Comparison of ENCODE assay signal across 2 cellular contexts in the genomic region with DNA sequence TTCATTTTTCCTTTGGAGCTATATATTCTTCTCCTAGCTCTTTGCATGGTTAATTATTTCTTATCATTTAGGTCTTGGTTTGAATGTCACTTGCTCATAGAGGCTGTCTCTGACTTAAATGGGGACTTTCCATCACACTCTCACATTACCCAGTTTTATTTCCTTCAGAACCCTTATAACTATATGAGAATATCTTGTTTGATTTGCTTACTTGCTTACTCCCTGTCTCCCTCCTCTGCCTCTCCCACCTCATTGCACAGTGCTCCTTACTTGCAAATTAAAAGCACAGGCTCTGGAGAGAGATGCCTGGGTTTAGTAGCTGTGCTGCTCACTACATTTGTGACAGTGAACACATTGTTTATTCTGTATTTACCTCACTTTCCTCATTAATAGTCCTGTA.
TF ChIP-seq lines count a peak whose summit lies in the region.

No MANE protein-coding gene starts in this region.

TF ChIP-seq in HCT116, 20 proteins besides CTCF, POLR2A, EP300 and RAD21 (continued from another document):
- TF ChIP-seq POLR2AphosphoS5 (IDR thresholded peaks at IDR 0.05; ENCODE audit: low read depth, low read length) (no peak), ELF1 (IDR thresholded peaks at IDR 0.05; ENCODE audit: borderline replicate concordance, low read depth) (no peak), SP1 (IDR thresholded peaks at IDR 0.05; ENCODE audit: low read depth) (no peak)
- TF ChIP-seq, protein P1, sequence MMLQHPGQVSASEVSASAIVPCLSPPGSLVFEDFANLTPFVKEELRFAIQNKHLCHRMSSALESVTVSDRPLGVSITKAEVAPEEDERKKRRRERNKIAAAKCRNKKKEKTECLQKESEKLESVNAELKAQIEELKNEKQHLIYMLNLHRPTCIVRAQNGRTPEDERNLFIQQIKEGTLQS (IDR thresholded peaks at IDR 0.05), result no peak

TF ChIP-seq in GM12878, 131 proteins besides CTCF, POLR2A, EP300 and RAD21:
- TF ChIP-seq SREBF2 (IDR thresholded peaks at IDR 0.05; ENCODE audit: low read length) (no peak), YY1 (IDR thresholded peaks at IDR 0.05; ENCODE audit: low read depth, low read length) (no peak), POLR2AphosphoS2 (IDR thresholded peaks at IDR 0.05; ENCODE audit: low read depth, low read length) (no peak), LARP7 (IDR thresholded peaks at IDR 0.05) (no peak), ZNF384 (IDR thresholded peaks at IDR 0.05; ENCODE audit: borderline replicate concordance, low read depth, low read length) (no peak), RAD51 (IDR thresholded peaks at IDR 0.05) (no peak), IRF4 (IDR thresholded peaks at IDR 0.05; ENCODE audit: low read depth, low read length) (no peak), CREB1 (IDR thresholded peaks at IDR 0.05; ENCODE audit: low read depth) (no peak), ETV6 (conservative IDR thresholded peaks at IDR 0.05 in 1 of 2, IDR thresholded peaks at IDR 0.05 in 1 of 2; ENCODE audit: borderline replicate concordance in 1 of 2, low read depth in 1 of 2) (no peak), SIN3A (IDR thresholded peaks at IDR 0.05; ENCODE audit: low read depth, low read length) (no peak), EED (IDR thresholded peaks at IDR 0.05; ENCODE audit: low read depth) (no peak), RFX5 (IDR thresholded peaks at IDR 0.05; ENCODE audit: low read depth, low read length) (no peak), POLR2AphosphoS5 (IDR thresholded peaks at IDR 0.05; ENCODE audit: low read length) (no peak), ZSCAN29 (IDR thresholded peaks at IDR 0.05) (no peak), RB1 (IDR thresholded peaks at IDR 0.05; ENCODE audit: borderline replicate concordance) (no peak), POU2F2 (IDR thresholded peaks at IDR 0.05; ENCODE audit: borderline replicate concordance, low read depth, low read length) (no peak), EGR1 (IDR thresholded peaks at IDR 0.05; ENCODE audit: borderline replicate concordance in 1 of 2, low read depth in 2 of 2, low read length in 2 of 2) (no peak)
